Comparison of ENCODE assay signal across 13 cellular contexts in genomic region chr1:179003474-179004066, GRCh38. TPM values are rescaled to one million over a fixed set of nuclear protein-coding genes. Genes with fewer than 3 reads are reported as not detected.
DNase-seq lines count a peak whose midpoint lies in the region; ATAC-seq and TF ChIP-seq lines count a peak whose summit lies in the region.
"Had no signal": no experiment of that assay in that cellular context is flagged by ENCODE, and none has a peak within 500 bp of the region (broad histone marks: within the 10 kb centered on the region; RNA-seq: fewer than 3 reads in every experiment).

No MANE protein-coding gene starts in this region.

- peaks cover 14% of the 10 kb centered on the region for H3K4me1 Mint-ChIP-seq in activated CD8-positive, alpha-beta memory T cell treated with anti-CD3 and anti-CD28 coated beads, Interleukin-2, amount 10 ng/mL, durations not matched to agents 7 days and 5 days
- H3K4me1 Mint-ChIP-seq in WTC11 (peaks cover 10% of the 10 kb centered on the region), memory B cell (peaks cover 14% of the 10 kb centered on the region)
- peaks cover 18% of the 10 kb centered on the region for H3K4me1 Mint-ChIP-seq in stimulated activated memory B cell treated with anti-CD40 and anti-IgM and Interleukin-4, amounts not matched to agents 10 μg/mL and 1 μg/mL and 100 μg/mL, for 72 hours

- POLR2A ChIA-PET in WTC11 (lab: Charles Lee) = interaction anchor here (1.5 kb wide), 1 partner anchor 279 kb away, joined by 6 read pairs; the partner anchor contains the start of gene RALGPS2

- TF ChIP-seq CTCF in WTC11 (IDR thresholded peaks at IDR 0.05) = no peak

- no peak for DNase-seq in activated CD8-positive, alpha-beta memory T cell treated with anti-CD3 and anti-CD28 coated beads, Interleukin-2, amount 10 ng/mL, durations not matched to agents 7 days and 5 days
- DNase-seq in activated CD8-positive, alpha-beta memory T cell treated with anti-CD3 and anti-CD28 coated beads for 24 hours = no peak
- DNase-seq in WTC11 (ENCODE audit: low spot score) (no peak), memory B cell (ENCODE audit: low spot score in 2 of 2) (no peak), NCI-H1694 treated with DMSO at 0.1 percent for 48 hours (lab: John Stamatoyannopoulos, UW) (no peak), NCI-H446 (lab: John Stamatoyannopoulos, UW) (no peak)
- DNase-seq: 8988T, DMS153, NCI-H1417 treated with DMSO at 0.1 percent for 48 hours, NCI-H226, SHP77 treated with DMSO at 0.1 percent for 48 hours had no signal

- peak overlapping the region; percentile 19 for H3K27ac Mint-ChIP-seq in activated CD8-positive, alpha-beta memory T cell treated with anti-CD3 and anti-CD28 coated beads, Interleukin-2, amount 10 ng/mL, durations not matched to agents 7 days and 5 days
- H3K27ac Mint-ChIP-seq in WTC11 = 0 out of 2 replicates have a peak overlapping the region, but pooled peaks have one; percentile 2
- peak overlapping the region; percentile 89 for H3K27ac Mint-ChIP-seq in memory B cell
- H3K27ac Mint-ChIP-seq in stimulated activated memory B cell treated with anti-CD40 and anti-IgM and Interleukin-4, amounts not matched to agents 10 μg/mL and 1 μg/mL and 100 μg/mL, for 72 hours = peak overlapping the region; percentile 38

- H3K4me3 Mint-ChIP-seq in activated CD8-positive, alpha-beta memory T cell treated with anti-CD3 and anti-CD28 coated beads, Interleukin-2, amount 10 ng/mL, durations not matched to agents 7 days and 5 days = no peak overlapping the region
- no peak overlapping the region for H3K4me3 Mint-ChIP-seq in WTC11
- no peak overlapping the region for H3K4me3 Mint-ChIP-seq in memory B cell
- no peak overlapping the region for H3K4me3 Mint-ChIP-seq in stimulated activated memory B cell treated with anti-CD40 and anti-IgM and Interleukin-4, amounts not matched to agents 10 μg/mL and 1 μg/mL and 100 μg/mL, for 72 hours

- no peak for ATAC-seq in activated CD8-positive, alpha-beta memory T cell treated with anti-CD3 and anti-CD28 coated beads, Interleukin-2, amount 10 ng/mL, durations not matched to agents 7 days and 5 days
- ATAC-seq in WTC11 = no peak
- ATAC-seq in memory B cell (ENCODE audit: low read depth) = no peak
- no peak for ATAC-seq in stimulated activated memory B cell treated with anti-CD40 and anti-IgM and Interleukin-4, amounts not matched to agents 10 μg/mL and 1 μg/mL and 100 μg/mL, for 72 hours
- ATAC-seq in GM21447 (IDR thresholded peaks at IDR 0.05; ENCODE audit: unreplicated experiment) = no peak

- H3K36me3 Mint-ChIP-seq in activated CD8-positive, alpha-beta memory T cell treated with anti-CD3 and anti-CD28 coated beads, Interleukin-2, amount 10 ng/mL, durations not matched to agents 7 days and 5 days = no peaks in the 10 kb centered on the region
- H3K36me3 Mint-ChIP-seq in WTC11 (no peaks in the 10 kb centered on the region), memory B cell (no peaks in the 10 kb centered on the region)
- no peaks in the 10 kb centered on the region for H3K36me3 Mint-ChIP-seq in stimulated activated memory B cell treated with anti-CD40 and anti-IgM and Interleukin-4, amounts not matched to agents 10 μg/mL and 1 μg/mL and 100 μg/mL, for 72 hours

- CTCF ChIA-PET in activated CD8-positive, alpha-beta memory T cell treated with anti-CD3 and anti-CD28 coated beads, Interleukin-2, amount 10 ng/mL, durations not matched to agents 7 days and 5 days (lab: Charles Lee) = interaction anchor here (0.6 to 3.2 kb wide), 32 partner anchors 8 to 811 kb away, joined by 3 to 20 read pairs (median 4); partner anchors contain the start of genes ABL2 and SOAT1
- CTCF ChIA-PET in WTC11 (lab: Charles Lee) = interaction anchor here (0.6 to 2.8 kb wide), 50 partner anchors 13 to 693 kb away, joined by 3 to 86 read pairs (median 8); partner anchors contain the start of genes ANGPTL1 and RALGPS2

- H3K27me3 Mint-ChIP-seq in activated CD8-positive, alpha-beta memory T cell treated with anti-CD3 and anti-CD28 coated beads, Interleukin-2, amount 10 ng/mL, durations not matched to agents 7 days and 5 days = no peaks in the 10 kb centered on the region
- H3K27me3 Mint-ChIP-seq in WTC11 (ENCODE audit: low read depth) (no peaks in the 10 kb centered on the region; the same call in 1 of the 2 replicates), memory B cell (no peaks in the 10 kb centered on the region)
- H3K27me3 Mint-ChIP-seq in stimulated activated memory B cell treated with anti-CD40 and anti-IgM and Interleukin-4, amounts not matched to agents 10 μg/mL and 1 μg/mL and 100 μg/mL, for 72 hours = no peaks in the 10 kb centered on the region

- no peaks in the 10 kb centered on the region for H3K9me3 Mint-ChIP-seq in activated CD8-positive, alpha-beta memory T cell treated with anti-CD3 and anti-CD28 coated beads, Interleukin-2, amount 10 ng/mL, durations not matched to agents 7 days and 5 days (ENCODE audit: low read depth)
- H3K9me3 Mint-ChIP-seq in WTC11 = no peaks in the 10 kb centered on the region
- no peaks in the 10 kb centered on the region for H3K9me3 Mint-ChIP-seq in memory B cell
- H3K9me3 Mint-ChIP-seq in stimulated activated memory B cell treated with anti-CD40 and anti-IgM and Interleukin-4, amounts not matched to agents 10 μg/mL and 1 μg/mL and 100 μg/mL, for 72 hours = no peaks in the 10 kb centered on the region

TF ChIP-seq in WTC11, 78 proteins besides CTCF, POLR2A, EP300 and RAD21 (continues in another document):
- no peak for TF ChIP-seq FOXP1 (CRISPR knock-in tag; IDR thresholded peaks at IDR 0.05; ENCODE audit: borderline replicate concordance)
- TF ChIP-seq GABPB1 (CRISPR knock-in tag; IDR thresholded peaks at IDR 0.05) = no peak
- no peak for TF ChIP-seq HMGA2 (CRISPR knock-in tag; IDR thresholded peaks at IDR 0.05)
- no peak for TF ChIP-seq ATF3 (CRISPR knock-in tag; conservative IDR thresholded peaks at IDR 0.05)
- no peak for TF ChIP-seq IRF1 (CRISPR knock-in tag; IDR thresholded peaks at IDR 0.05)
- TF ChIP-seq ZNF138 (CRISPR knock-in tag; conservative IDR thresholded peaks at IDR 0.05) = no peak
- TF ChIP-seq ZNF232 (CRISPR knock-in tag; IDR thresholded peaks at IDR 0.05) = no peak
- TF ChIP-seq ZBTB43 (CRISPR knock-in tag; IDR thresholded peaks at IDR 0.05) = no peak
- no peak for TF ChIP-seq ATF2 (CRISPR knock-in tag; IDR thresholded peaks at IDR 0.05; ENCODE audit: borderline replicate concordance, low read depth)
- no peak for TF ChIP-seq NFATC4 (CRISPR knock-in tag; IDR thresholded peaks at IDR 0.05)
- TF ChIP-seq PRRX2 (CRISPR knock-in tag; IDR thresholded peaks at IDR 0.05) = no peak
- TF ChIP-seq STAT6 (CRISPR knock-in tag; conservative IDR thresholded peaks at IDR 0.05; ENCODE audit: low read depth) = no peak

RNA-seq across cellular contexts. Expression of gene FAM20B, which starts 22.1 kb away (rescaled TPM):
- 10 to 100 TPM; 23.8 to 30.7 TPM for total RNA-seq in activated CD8-positive, alpha-beta memory T cell treated with anti-CD3 and anti-CD28 coated beads, Interleukin-2, amount 10 ng/mL, durations not matched to agents 7 days and 5 days
- 36.1 to 37.6 TPM (median 36.7 TPM) in 3 replicates for total RNA-seq in WTC11 (2021)

Comparison
In these comparisons a context has a peak if more than half of its experiments do, and no peak if none do; other contexts are left out.
1. H3K27ac Mint-ChIP-seq: peak in every context shown above with its lines; median percentile 89 in memory B cell; 38 in stimulated activated memory B cell treated with anti-CD40 and anti-IgM and Interleukin-4, amounts not matched to agents 10 μg/mL and 1 μg/mL and 100 μg/mL, for 72 hours; 19 in activated CD8-positive, alpha-beta memory T cell treated with anti-CD3 and anti-CD28 coated beads, Interleukin-2, amount 10 ng/mL, durations not matched to agents 7 days and 5 days; 2 in WTC11.